In genomic region chr12:92078167-92079053, GRCh38 we compare ENCODE assay signal across 8 cellular contexts.
A peak's percentile ranks its signal among the peaks of the same experiment; 100 is the strongest.
DNase-seq lines count a peak whose midpoint lies in the region; ATAC-seq and TF ChIP-seq lines count a peak whose summit lies in the region.

No MANE protein-coding gene starts in this region.

- no peak overlapping the region for H3K27ac Mint-ChIP-seq in stimulated activated effector memory CD8-positive, alpha-beta T cell treated with anti-CD3 and anti-CD28 coated beads, Interleukin-12 subunit alpha, Interleukin-12 subunit beta, amount 100 ng/mL, for 72 hours

- peaks cover 3% of the 10 kb centered on the region; the same call in 1 of the 2 replicates for H3K79me2 ChIP-seq in SK-N-SH (ENCODE audit: insufficient read depth)

- H3K4me3 ChIP-seq in SK-N-SH (ENCODE audit: low read depth in 2 of 2, low read length in 1 of 2): peak overlapping the region in 1 of 2 experiments; percentile 15; a peak in 1 of 4 replicates
- no peak overlapping the region for H3K4me3 ChIP-seq in fibroblast of villous mesenchyme (ENCODE audit: low read depth, low read length)

- peak overlapping the region; percentile 78 to 96 for H3K27ac ChIP-seq in SK-N-SH (ENCODE audit: low read depth in 2 of 2, low read length in 1 of 2)

- TF ChIP-seq CTCF in SK-N-SH (IDR thresholded peaks at IDR 0.05) (no peak), fibroblast of villous mesenchyme (IDR thresholded peaks at IDR 0.05; ENCODE audit: insufficient read depth, low read depth, low read length) (no peak)

- WGBS in SK-N-SH (ENCODE audit: low lambda C conversion rate): 25% methylated on average over 4 of the region's 4 CpGs

- peaks cover 57% of the 10 kb centered on the region for H3F3A ChIP-seq in SK-N-SH (replicated peaks; ENCODE audit: insufficient read depth)

- no peaks in the 10 kb centered on the region for H3K9me3 Mint-ChIP-seq in stimulated activated effector memory CD8-positive, alpha-beta T cell treated with anti-CD3 and anti-CD28 coated beads, Interleukin-12 subunit alpha, Interleukin-12 subunit beta, amount 100 ng/mL, for 72 hours

- peak overlapping the region; percentile 62; the same call in 1 of the 2 replicates for H2AFZ ChIP-seq in SK-N-SH (ENCODE audit: low read depth)

- H3K9ac ChIP-seq in SK-N-SH: peak overlapping the region; percentile 62

- peak; percentile 81 to 86 for ATAC-seq in activated CD4-positive, CD25-positive, alpha-beta regulatory T cell treated with anti-CD3 and anti-CD28 coated beads, Interleukin-2, amount 50 U/mL, for 24 hours
- peak; percentile 94 for ATAC-seq in stimulated activated effector memory CD8-positive, alpha-beta T cell treated with anti-CD3 and anti-CD28 coated beads, Interleukin-12 subunit alpha, Interleukin-12 subunit beta, amount 100 ng/mL, for 72 hours
- no peak for ATAC-seq in GM21825 (IDR thresholded peaks at IDR 0.05; ENCODE audit: unreplicated experiment)

- DNase-seq in activated CD4-positive, CD25-positive, alpha-beta regulatory T cell (lab: John Stamatoyannopoulos, UW): no peak
- no peak for DNase-seq in SK-N-SH
- DNase-seq in fibroblast of villous mesenchyme (ENCODE audit: low read depth): peak; percentile 95
- DNase-seq in stimulated activated effector memory CD8-positive, alpha-beta T cell treated with anti-CD3 and anti-CD28 coated beads, Interleukin-12 subunit alpha, Interleukin-12 subunit beta, amount 100 ng/mL, for 72 hours (ENCODE audit: low spot score in 2 of 2): no peak
- no peak for DNase-seq in GOT3 (lab: John Stamatoyannopoulos, UW)
- DNase-seq in HEK293T (ENCODE audit: extremely low spot score): no peak

- H3K36me3 ChIP-seq in SK-N-SH (replicated peaks in 1 of 2; ENCODE audit: control insufficient read depth in 1 of 2, insufficient read depth in 2 of 2, low read length in 1 of 2): no peaks in the 10 kb centered on the region

- no peaks in the 10 kb centered on the region for H3K9me3 ChIP-seq in SK-N-SH

- TF ChIP-seq EP300 in SK-N-SH (IDR thresholded peaks at IDR 0.05; ENCODE audit: borderline replicate concordance in 1 of 2, low read depth in 1 of 2, low read length in 1 of 2): peak in 1 of 2 experiments; percentile 61; a peak in 1 of 4 replicates

- peak overlapping the region; percentile 2 for H3K4me3 Mint-ChIP-seq in stimulated activated effector memory CD8-positive, alpha-beta T cell treated with anti-CD3 and anti-CD28 coated beads, Interleukin-12 subunit alpha, Interleukin-12 subunit beta, amount 100 ng/mL, for 72 hours

- peaks cover 10 to 44% of the 10 kb centered on the region in 2 experiments for H3K4me1 ChIP-seq in SK-N-SH (ENCODE audit: control insufficient read depth in 1 of 2, insufficient read depth in 2 of 2, low read depth in 1 of 2, low read length in 1 of 2)

- POLR2A ChIA-PET in SK-N-SH (lab: Yijun Ruan, JAX) (no interaction called here), HEK293T (lab: Yijun Ruan, JAX) (interaction anchor here (3.8 kb wide), 1 partner anchor 67 kb away, joined by 14 read pairs; the partner anchor contains the start of gene BTG1)

- H3K4me2 ChIP-seq in SK-N-SH: peak overlapping the region; percentile 61

- no peaks in the 10 kb centered on the region for H3K27me3 ChIP-seq in SK-N-SH (ENCODE audit: insufficient read depth)

- TF ChIP-seq RAD21 in SK-N-SH (IDR thresholded peaks at IDR 0.05; ENCODE audit: low read length): no peak

- no peaks in the 10 kb centered on the region for H3K36me3 Mint-ChIP-seq in stimulated activated effector memory CD8-positive, alpha-beta T cell treated with anti-CD3 and anti-CD28 coated beads, Interleukin-12 subunit alpha, Interleukin-12 subunit beta, amount 100 ng/mL, for 72 hours

- CTCF ChIA-PET in SK-N-SH (lab: Yijun Ruan, JAX) (no interaction called here), HEK293T (lab: Yijun Ruan, JAX) (no interaction called here)

- no peaks in the 10 kb centered on the region for H3K9me2 ChIP-seq in SK-N-SH

- H3K4me1 Mint-ChIP-seq in stimulated activated effector memory CD8-positive, alpha-beta T cell treated with anti-CD3 and anti-CD28 coated beads, Interleukin-12 subunit alpha, Interleukin-12 subunit beta, amount 100 ng/mL, for 72 hours: peaks cover 34% of the 10 kb centered on the region

- H4K20me1 ChIP-seq in SK-N-SH (ENCODE audit: insufficient read depth): no peaks in the 10 kb centered on the region

TF ChIP-seq in SK-N-SH, 30 proteins besides CTCF, POLR2A, EP300 and RAD21 (continues in another document):
- no peak for TF ChIP-seq TAF1 (IDR thresholded peaks at IDR 0.05; ENCODE audit: borderline replicate concordance, low read depth, low read length)
- no peak for TF ChIP-seq RFX5 (IDR thresholded peaks at IDR 0.05; ENCODE audit: low read length)
- TF ChIP-seq NFIC (IDR thresholded peaks at IDR 0.05; ENCODE audit: borderline replicate concordance): peak; percentile 27
- peak; percentile 49 for TF ChIP-seq PBX3 (IDR thresholded peaks at IDR 0.05)
- peak; percentile 42; the same call in 1 of the 2 replicates for TF ChIP-seq RXRA (IDR thresholded peaks at IDR 0.05; ENCODE audit: borderline replicate concordance, low read depth)

TF ChIP-seq in HEK293T, 16 proteins besides CTCF, POLR2A, EP300 and RAD21:
- TF ChIP-seq ELF4 (IDR thresholded peaks at IDR 0.05): no peak
- TF ChIP-seq SUZ12 (IDR thresholded peaks at IDR 0.05): no peak
- TF ChIP-seq ARNT (IDR thresholded peaks at IDR 0.05): no peak
